ENCODE assay signal across 28 cellular contexts in the genomic region with DNA sequence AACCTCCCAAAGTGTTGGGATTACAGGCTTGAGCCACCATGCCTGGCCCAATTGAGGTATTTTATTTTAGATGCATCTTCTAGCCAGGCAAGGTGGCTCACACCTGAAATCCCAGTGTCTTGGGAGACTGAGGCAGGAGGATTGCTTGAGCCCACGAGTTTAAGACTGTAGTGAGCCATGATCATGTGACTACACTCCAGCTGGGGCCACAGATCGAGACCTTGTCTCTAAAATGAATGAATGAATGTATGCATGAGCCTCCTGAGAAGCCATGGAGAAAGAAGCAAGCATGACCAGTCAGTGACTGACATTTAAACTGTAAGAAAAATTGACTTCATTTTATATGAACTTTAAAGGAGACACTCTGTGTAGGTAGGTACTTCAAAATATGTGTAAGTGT.
DNase-seq lines count a peak whose midpoint lies in the region; ATAC-seq and TF ChIP-seq lines count a peak whose summit lies in the region.
"Had no signal": no experiment of that assay in that cellular context is flagged by ENCODE, and none has a peak within 500 bp of the region (broad histone marks: within the 10 kb centered on the region; RNA-seq: fewer than 3 reads in every experiment).

No MANE protein-coding gene starts in this region.

- H3K79me2 ChIP-seq in parathyroid adenoma: no peaks in the 10 kb centered on the region

- H3K4me3 Mint-ChIP-seq in activated CD4-positive, alpha-beta T cell treated with anti-CD3 and anti-CD28 coated beads for 36 hours: no peak overlapping the region
- no peak overlapping the region for H3K4me3 Mint-ChIP-seq in IgD-negative memory B cell
- H3K4me3 Mint-ChIP-seq in activated naive CD8-positive, alpha-beta T cell treated with anti-CD3 and anti-CD28 coated beads for 36 hours: no peak overlapping the region
- H3K4me3 Mint-ChIP-seq: activated T-cell treated with anti-CD3 and anti-CD28 coated beads, Interleukin-2, amount 50 U/mL, for 4 hours; CD8-positive, alpha-beta memory T cell; T-cell had no signal

- H3K36me3 ChIP-seq in parathyroid adenoma (ENCODE audit: control insufficient read depth, insufficient read depth, low read length): no peaks in the 10 kb centered on the region
- H3K36me3 ChIP-seq: ascending aorta, esophagus squamous epithelium, neutrophil had no signal

- no peak for TF ChIP-seq CTCF in parathyroid adenoma (IDR thresholded peaks at IDR 0.05)

- CTCF ChIA-PET in activated CD4-positive, alpha-beta T cell treated with anti-CD3 and anti-CD28 coated beads for 36 hours (lab: Charles Lee): interaction anchor here (1.7 kb wide), 1 partner anchor 12 kb away, joined by 3 read pairs; no protein-coding TSS in a partner anchor

- peaks cover 53% of the 10 kb centered on the region for H3K4me1 Mint-ChIP-seq in activated CD4-positive, alpha-beta T cell treated with anti-CD3 and anti-CD28 coated beads for 36 hours
- peaks cover 45 to 53% (median 53%) of the 10 kb centered on the region in 3 donors for H3K4me1 Mint-ChIP-seq in IgD-negative memory B cell
- H3K4me1 Mint-ChIP-seq in activated naive CD8-positive, alpha-beta T cell treated with anti-CD3 and anti-CD28 coated beads for 36 hours: peaks cover 51% of the 10 kb centered on the region

- no peak overlapping the region for H3K9ac ChIP-seq in parathyroid adenoma

- no peak for ATAC-seq in activated CD4-positive, alpha-beta T cell treated with anti-CD3 and anti-CD28 coated beads for 36 hours
- no peak for ATAC-seq in GM21447 (IDR thresholded peaks at IDR 0.05; ENCODE audit: unreplicated experiment)
- ATAC-seq: activated T-cell treated with anti-CD3 and anti-CD28 coated beads, Interleukin-2, amount 50 U/mL, for 4 hours; T-cell had no signal

- H3K27ac ChIP-seq in parathyroid adenoma: peak overlapping the region; percentile 44
- H3K27ac ChIP-seq: ascending aorta, esophagus squamous epithelium, hepatocyte, neutrophil, psoas muscle, RWPE1 had no signal

- intact Hi-C loops in activated CD4-positive, alpha-beta T cell treated with anti-CD3 and anti-CD28 coated beads for 36 hours (cut with DNase I, micrococcal nuclease): no loop called here

- H3K27me3 Mint-ChIP-seq in activated CD4-positive, alpha-beta T cell treated with anti-CD3 and anti-CD28 coated beads for 36 hours: no peaks in the 10 kb centered on the region
- no peaks in the 10 kb centered on the region for H3K27me3 Mint-ChIP-seq in IgD-negative memory B cell
- H3K27me3 Mint-ChIP-seq in activated naive CD8-positive, alpha-beta T cell treated with anti-CD3 and anti-CD28 coated beads for 36 hours: no peaks in the 10 kb centered on the region
- H3K27me3 Mint-ChIP-seq: CD8-positive, alpha-beta memory T cell; T-cell had no signal

- H3K27me3 ChIP-seq in parathyroid adenoma (ENCODE audit: control insufficient read depth, insufficient read depth, low read length): no peaks in the 10 kb centered on the region
- H3K27me3 ChIP-seq: ascending aorta, esophagus squamous epithelium, hepatocyte, MG63, neutrophil had no signal

- peaks cover 21% of the 10 kb centered on the region for H3K36me3 Mint-ChIP-seq in activated CD4-positive, alpha-beta T cell treated with anti-CD3 and anti-CD28 coated beads for 36 hours (ENCODE audit: low read depth)
- no peaks in the 10 kb centered on the region for H3K36me3 Mint-ChIP-seq in IgD-negative memory B cell
- H3K36me3 Mint-ChIP-seq in activated naive CD8-positive, alpha-beta T cell treated with anti-CD3 and anti-CD28 coated beads for 36 hours: peaks cover 35% of the 10 kb centered on the region

- POLR2A ChIA-PET in activated CD4-positive, alpha-beta T cell treated with anti-CD3 and anti-CD28 coated beads for 36 hours (lab: Charles Lee): interaction anchor here (0.6 kb wide), 1 partner anchor 245 kb away, joined by 3 read pairs; no protein-coding TSS in a partner anchor

- peaks cover 14% of the 10 kb centered on the region for H3K4me1 ChIP-seq in parathyroid adenoma

- no peak for DNase-seq in activated CD4-positive, alpha-beta T cell treated with anti-CD3 and anti-CD28 coated beads for 36 hours
- no peak for DNase-seq in activated CD4-positive, alpha-beta T cell treated with anti-CD3 and anti-CD28 coated beads for 1 hour
- no peak for DNase-seq in activated naive CD8-positive, alpha-beta T cell treated with anti-CD3 and anti-CD28 coated beads for 36 hours
- DNase-seq in Kasumi-1 (lab: John Stamatoyannopoulos, UW) (no peak), NCI-H510A treated with DMSO at 0.1 percent for 48 hours (lab: John Stamatoyannopoulos, UW) (no peak)
- DNase-seq: activated CD4-positive, alpha-beta T cell treated with anti-CD3 and anti-CD28 coated beads for 4 hours; activated naive CD4-positive, alpha-beta T cell treated with Interleukin-2 at 50 U/mL for 16 hours; activated T-cell treated with anti-CD3 and anti-CD28 coated beads, Interleukin-2, amount 50 U/mL, for 4 hours; AML-193; caudate nucleus; CD8-positive, alpha-beta memory T cell; esophagus squamous epithelium; foreskin melanocyte; left cardiac atrium; MG63; NCI-H2081 treated with DMSO at 0.1 percent for 48 hours; NCI-H774; psoas muscle; stimulated activated CD4-positive, alpha-beta T cell treated with anti-CD3 and anti-CD28 coated beads, Interleukin-15, amount 100 ng/mL, for 24 hours; stimulated activated naive CD4-positive, alpha-beta T cell treated with Interleukin-2 at 50 U/mL for 16 hours; T-cell had no signal

- H3K4me2 ChIP-seq in parathyroid adenoma (ENCODE audit: low read length): no peak overlapping the region
- H3K4me2 ChIP-seq: hepatocyte had no signal

- peak overlapping the region; percentile 11 for H3K27ac Mint-ChIP-seq in activated CD4-positive, alpha-beta T cell treated with anti-CD3 and anti-CD28 coated beads for 36 hours
- H3K27ac Mint-ChIP-seq in IgD-negative memory B cell: peak overlapping the region; percentile 17 to 33 (median 19)
- H3K27ac Mint-ChIP-seq in activated naive CD8-positive, alpha-beta T cell treated with anti-CD3 and anti-CD28 coated beads for 36 hours: peak overlapping the region; percentile 10

- H2AFZ ChIP-seq in parathyroid adenoma: no peak overlapping the region
- H2AFZ ChIP-seq: hepatocyte had no signal

- H3K9me3 ChIP-seq in parathyroid adenoma (ENCODE audit: control insufficient read depth, low read length): no peaks in the 10 kb centered on the region
- H3K9me3 ChIP-seq: ascending aorta, esophagus squamous epithelium, MG63, neutrophil, psoas muscle had no signal

- no peak overlapping the region for H3K4me3 ChIP-seq in parathyroid adenoma (ENCODE audit: low read depth, low read length)
- H3K4me3 ChIP-seq: ascending aorta, esophagus squamous epithelium, hepatocyte, MG63, psoas muscle had no signal

- H3K9me3 Mint-ChIP-seq in activated CD4-positive, alpha-beta T cell treated with anti-CD3 and anti-CD28 coated beads for 36 hours (ENCODE audit: low read depth): no peaks in the 10 kb centered on the region
- H3K9me3 Mint-ChIP-seq in IgD-negative memory B cell: no peaks in the 10 kb centered on the region
- H3K9me3 Mint-ChIP-seq in activated naive CD8-positive, alpha-beta T cell treated with anti-CD3 and anti-CD28 coated beads for 36 hours: no peaks in the 10 kb centered on the region
- H3K9me3 Mint-ChIP-seq: activated T-cell treated with anti-CD3 and anti-CD28 coated beads, Interleukin-2, amount 50 U/mL, for 4 hours; CD8-positive, alpha-beta memory T cell; T-cell had no signal
